Comparison of ENCODE assay signal across 8 cellular contexts in genomic region chr10:101693701-101694055, GRCh38. TPM values are rescaled to one million over a fixed set of nuclear protein-coding genes. Genes with fewer than 3 reads are reported as not detected.
DNase-seq lines count a peak whose midpoint lies in the region; ATAC-seq and TF ChIP-seq lines count a peak whose summit lies in the region.

No MANE protein-coding gene starts in this region.

- no peaks in the 10 kb centered on the region for H3K36me3 ChIP-seq in ectodermal cell (ENCODE audit: control insufficient read depth, insufficient read depth, low read length)
- no peaks in the 10 kb centered on the region for H3K36me3 ChIP-seq in mucosa of descending colon (ENCODE audit: low read depth)

- DNase-seq in AG09309 (ENCODE audit: low read depth) (no peak), GM13976 (ENCODE audit: low spot score) (peak; percentile 44), RKO (ENCODE audit: low spot score) (peak; percentile 80), mucosa of descending colon (peak in 2 of 3 donors; percentile 25 to 30), HPDE6-E6E7 (ENCODE audit: extremely low spot score) (no peak)

- H3K27me3 ChIP-seq in ectodermal cell (ENCODE audit: control insufficient read depth, insufficient read depth, low read length, poor library complexity, severe bottlenecking), result no peaks in the 10 kb centered on the region

- peak overlapping the region; percentile 39 for H3K27ac ChIP-seq in ectodermal cell (ENCODE audit: insufficient read depth, low read depth, low read length, poor library complexity, severe bottlenecking)

- peaks cover 5% of the 10 kb centered on the region for H3K4me1 ChIP-seq in ectodermal cell (ENCODE audit: control insufficient read depth, insufficient read depth, low read length)
- H3K4me1 ChIP-seq in mucosa of descending colon (ENCODE audit: low read depth), result peaks cover 11% of the 10 kb centered on the region

- in situ Hi-C loops in GM13976 (cut with MboI; ENCODE audit: low sequenced_read_pairs, unreplicated experiment), result no loop called here

- no peak for TF ChIP-seq CTCF in AG09309 (IDR thresholded peaks at IDR 0.05; ENCODE audit: control insufficient read depth, insufficient read depth, low read depth, low read length, missing control alignments)
- TF ChIP-seq CTCF in GM13976 (IDR thresholded peaks at IDR 0.05; ENCODE audit: borderline replicate concordance, control extremely low read depth, extremely low read depth, insufficient read depth, missing control alignments), result no peak
- no peak for TF ChIP-seq CTCF in mucosa of descending colon (IDR thresholded peaks at IDR 0.05)

- H3K9me3 ChIP-seq in ectodermal cell (ENCODE audit: control insufficient read depth, low read length) (no peaks in the 10 kb centered on the region), mucosa of descending colon (no peaks in the 10 kb centered on the region)

- peak; percentile 26 for ATAC-seq in HG02938 (IDR thresholded peaks at IDR 0.05; ENCODE audit: unreplicated experiment)
- peak; percentile 22 for ATAC-seq in mucosa of descending colon
- ATAC-seq in HG02970 (IDR thresholded peaks at IDR 0.05; ENCODE audit: low FRiP score, unreplicated experiment), result no peak

- WGBS in ectodermal cell, 2 experiments, result 13 to 19% methylated on average over 7 of the region's 7 CpGs

- intact Hi-C loops in mucosa of descending colon (cut with DNase I, micrococcal nuclease), result no loop called here

- H3K4me3 ChIP-seq in AG09309 (ENCODE audit: control insufficient read depth, low read depth, low read length) (peak overlapping the region; percentile 50), ectodermal cell (ENCODE audit: insufficient read depth, low read depth, low read length) (peak overlapping the region; percentile 67), mucosa of descending colon (peak overlapping the region; percentile 75)

RNA-seq across cellular contexts. Expression of gene FBXW4, which starts 1.3 kb away (rescaled TPM):
- 23.7 TPM for polyA plus RNA-seq in ectodermal cell (2013, experiment 1 of 4)
- polyA plus RNA-seq in ectodermal cell (2013, experiment 2 of 4), result 28.3 TPM
- polyA plus RNA-seq in ectodermal cell (2013, experiment 3 of 4), result 20.6 TPM
- 22.1 TPM for polyA plus RNA-seq in ectodermal cell (2013, experiment 4 of 4)
- 100 to 1,000 TPM in 1 of 3 donors, 10 to 100 TPM in 2; 57.3 to 126 (median 73.3) TPM for total RNA-seq in mucosa of descending colon

Comparison
In these comparisons a context has a peak if more than half of its experiments do, and no peak if none do; other contexts are left out.
1. DNase-seq: peak in GM13976 (single experiment), RKO (single experiment) and mucosa of descending colon (2 of 3); none in AG09309 (single experiment) and HPDE6-E6E7 (single experiment).
2. Peak in every context shown above with its lines, with median percentiles within 50 percentile points of each other: H3K4me3 ChIP-seq.